8 cellular contexts compared by ENCODE assay signal in genomic region chr2:71070294-71071025, GRCh38. TPM values are rescaled to one million over a fixed set of nuclear protein-coding genes. Genes with fewer than 3 reads are reported as not detected.
DNase-seq lines count a peak whose midpoint lies in the region; ATAC-seq, FAIRE-seq and TF ChIP-seq lines count a peak whose summit lies in the region.

No MANE protein-coding gene starts in this region.

- H4K20me1 ChIP-seq in astrocyte (ENCODE audit: insufficient read depth, low read length) = peaks cover 60% of the 10 kb centered on the region

- H3K27ac ChIP-seq in astrocyte (ENCODE audit: low read depth, low read length) = peak overlapping the region; percentile 99

- no peaks in the 10 kb centered on the region for H3K27me3 Mint-ChIP-seq in astrocyte (ENCODE audit: low read depth, unreplicated experiment)

- H3K9me3 ChIP-seq in astrocyte (ENCODE audit: insufficient read depth, low read depth, low read length) (no peaks in the 10 kb centered on the region), MG63 (no peaks in the 10 kb centered on the region)

- ATAC-seq in GM18861 (IDR thresholded peaks at IDR 0.05; ENCODE audit: unreplicated experiment) = no peak

- H3K4me3 ChIP-seq in LNCaP clone FGC (ENCODE audit: low read depth, low read length) (no peak overlapping the region), astrocyte (ENCODE audit: insufficient read depth, low read depth, low read length) (peak overlapping the region; percentile 99), MG63 (no peak overlapping the region)

- DNase-seq in NCI-H526 (lab: John Stamatoyannopoulos, UW) (peak; percentile 1 to 43), NCI-H526 treated with DMSO at 0.1 percent for 48 hours (lab: John Stamatoyannopoulos, UW) (no peak), LNCaP clone FGC (ENCODE audit: low read depth) (no peak), astrocyte (ENCODE audit: low read depth) (no peak), left kidney (ENCODE audit: low read depth, low spot score) (peak; percentile 50), MG63 (no peak), NCI-H1417 treated with DMSO at 0.1 percent for 48 hours (lab: John Stamatoyannopoulos, UW) (no peak)

- peaks cover 25% of the 10 kb centered on the region for H3K36me3 Mint-ChIP-seq in astrocyte (ENCODE audit: low read depth, unreplicated experiment)

- FAIRE-seq in astrocyte (lab: Jason Lieb, UNC) = no peak

- H3K4me1 Mint-ChIP-seq in astrocyte (ENCODE audit: low read depth, unreplicated experiment) = peaks cover 18% of the 10 kb centered on the region

- H3K9me3 Mint-ChIP-seq in astrocyte (ENCODE audit: unreplicated experiment) = no peaks in the 10 kb centered on the region

- H2AFZ ChIP-seq in astrocyte (ENCODE audit: low read depth, low read length) = no peak overlapping the region

- TF ChIP-seq CTCF in LNCaP clone FGC (IDR thresholded peaks at IDR 0.05; ENCODE audit: control insufficient read depth, extremely low read depth, insufficient read depth) = peak; percentile 28; the same call in 1 of the 2 replicates
- no peak for TF ChIP-seq CTCF in astrocyte (IDR thresholded peaks at IDR 0.05; ENCODE audit: insufficient read depth, low read depth, low read length)

- H3K4me1 ChIP-seq in astrocyte (ENCODE audit: insufficient read depth, low read length) = peaks cover 17% of the 10 kb centered on the region

- peak overlapping the region; percentile 10 for H3K27ac Mint-ChIP-seq in astrocyte (ENCODE audit: unreplicated experiment)

- peaks cover 57% of the 10 kb centered on the region for H3K79me2 ChIP-seq in astrocyte (ENCODE audit: insufficient read depth, low read length)

- H3K27me3 ChIP-seq in astrocyte (ENCODE audit: insufficient read depth, low read length) (no peaks in the 10 kb centered on the region), MG63 (no peaks in the 10 kb centered on the region)

- peak overlapping the region; percentile 91 for H3K4me2 ChIP-seq in astrocyte (ENCODE audit: low read length)

- H3K9ac ChIP-seq in astrocyte (ENCODE audit: low read length) = peak overlapping the region; percentile 93

- H3K4me3 Mint-ChIP-seq in astrocyte (ENCODE audit: unreplicated experiment) = peak overlapping the region; percentile 93

- H3K36me3 ChIP-seq in astrocyte (ENCODE audit: insufficient read depth, low read length) (peaks cover 30% of the 10 kb centered on the region), MG63 (no peaks in the 10 kb centered on the region; the same call in 1 of the 2 replicates)

RNA-seq across cellular contexts. Expression of gene NAGK, which starts 2.0 kb away (rescaled TPM):
- total RNA-seq in astrocyte = 133 and 135 TPM in 2 replicates
- total RNA-seq in MG63 (2014; rRNA removed; shearing (Covaris generic); ENCODE audit: low replicate concordance) = 46.8 and 82.8 TPM in 2 replicates

RNA-seq across cellular contexts. Expression of gene MCEE, which starts 59.6 kb away (rescaled TPM):
- total RNA-seq in astrocyte = 13.1 and 18.3 TPM in 2 replicates
- 13.0 and 23.9 TPM in 2 replicates for total RNA-seq in MG63 (2014; rRNA removed; shearing (Covaris generic); ENCODE audit: low replicate concordance)

RNA-seq across cellular contexts. Expression of gene MPHOSPH10, which starts 60.0 kb away (rescaled TPM):
- total RNA-seq in astrocyte = 40.1 and 41.1 TPM in 2 replicates
- total RNA-seq in MG63 (2014; rRNA removed; shearing (Covaris generic); ENCODE audit: low replicate concordance) = 12.5 and 44.0 TPM in 2 replicates

Comparison
In these comparisons a context has a peak if more than half of its experiments do, and no peak if none do; other contexts are left out.
1. DNase-seq: peak in NCI-H526 (2 of 2) and left kidney (single experiment); none in NCI-H526 treated with DMSO at 0.1 percent for 48 hours (single experiment), LNCaP clone FGC (single experiment), astrocyte (single experiment), MG63 (single experiment) and NCI-H1417 treated with DMSO at 0.1 percent for 48 hours (single experiment).